Comparison of ENCODE assay signal across 11 cellular contexts in the genomic region with DNA sequence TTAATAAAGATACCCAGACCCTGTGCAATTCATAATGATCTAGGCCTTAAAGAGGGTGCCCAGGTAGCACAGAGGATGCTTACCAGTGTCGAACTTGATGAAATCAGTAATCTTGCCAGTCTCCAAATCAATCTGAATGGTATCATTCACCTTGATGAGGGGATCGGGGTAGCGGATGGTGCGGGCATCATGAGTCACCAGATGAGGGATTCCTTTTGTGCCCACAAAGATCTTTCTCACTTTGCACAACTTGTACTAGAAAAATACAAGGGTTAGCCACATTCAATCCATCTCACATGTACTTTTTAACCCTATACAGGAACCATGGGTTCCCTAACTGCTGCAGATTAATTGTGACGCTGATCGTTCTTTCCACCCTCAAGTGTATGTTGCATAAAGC. TPM values are rescaled to one million over a fixed set of nuclear protein-coding genes. Genes with fewer than 3 reads are reported as not detected.
DNase-seq lines count a peak whose midpoint lies in the region; FAIRE-seq and TF ChIP-seq lines count a peak whose summit lies in the region.
"Had no signal": no experiment of that assay in that cellular context is flagged by ENCODE, and none has a peak within 500 bp of the region (broad histone marks: within the 10 kb centered on the region; RNA-seq: fewer than 3 reads in every experiment).

No MANE protein-coding gene starts in this region.

- H3K4me1 Mint-ChIP-seq in CD8-positive, alpha-beta memory T cell = peaks cover 57 to 59% (median 58%) of the 10 kb centered on the region in 3 donors
- peaks cover 40% of the 10 kb centered on the region for H3K4me1 Mint-ChIP-seq in activated T-helper 2 cell treated with anti-CD3 and anti-CD28 coated beads, Interferon-gamma antibody, Interleukin-2, Interleukin-4, amounts not matched to agents 10 μg/mL and 5 μg/mL and 100 μg/mL, durations not matched to agents 14 hours and 24 hours and 36 hours (ENCODE audit: low read depth)
- peaks cover 43% of the 10 kb centered on the region for H3K4me1 Mint-ChIP-seq in mesothelial cell of epicardium

- TF ChIP-seq CTCF in KMS-11 (conservative IDR thresholded peaks at IDR 0.05; ENCODE audit: low read depth, low read length) = no peak
- no peak for TF ChIP-seq CTCF in mesothelial cell of epicardium (IDR thresholded peaks at IDR 0.05; ENCODE audit: unreplicated experiment)

- CTCF ChIA-PET in CD8-positive, alpha-beta memory T cell (lab: Charles Lee) = no interaction called here

- H3K79me2 ChIP-seq in KMS-11 (ENCODE audit: insufficient read depth, low read depth) = peaks cover 30% of the 10 kb centered on the region

- H3K27me3 Mint-ChIP-seq in CD8-positive, alpha-beta memory T cell = peaks cover 0 to 1% of the 10 kb centered on the region in 2 donors
- peaks cover 1% of the 10 kb centered on the region for H3K27me3 Mint-ChIP-seq in activated T-helper 2 cell treated with anti-CD3 and anti-CD28 coated beads, Interferon-gamma antibody, Interleukin-2, Interleukin-4, amounts not matched to agents 10 μg/mL and 5 μg/mL and 100 μg/mL, durations not matched to agents 14 hours and 24 hours and 36 hours (ENCODE audit: low read depth)
- H3K27me3 Mint-ChIP-seq in mesothelial cell of epicardium (ENCODE audit: low read depth) = no peaks in the 10 kb centered on the region

- peaks cover 38% of the 10 kb centered on the region for H3K36me3 ChIP-seq in CD8-positive, alpha-beta memory T cell (ENCODE audit: insufficient read depth, low read length)
- H3K36me3 ChIP-seq in KMS-11 (ENCODE audit: insufficient read depth) = peaks cover 21% of the 10 kb centered on the region; the same call in 1 of the 2 replicates
- H3K36me3 ChIP-seq: ovary had no signal

- no peak for DNase-seq in CD8-positive, alpha-beta memory T cell
- DNase-seq in activated T-helper 2 cell treated with anti-CD3 and anti-CD28 coated beads, Interferon-gamma antibody, Interleukin-2, Interleukin-4, amounts not matched to agents 10 μg/mL and 5 μg/mL and 100 μg/mL, durations not matched to agents 14 hours and 24 hours and 36 hours (ENCODE audit: low spot score) = no peak
- DNase-seq in mesothelial cell of epicardium (ENCODE audit: low spot score in 2 of 2, unreplicated experiment in 2 of 2) (no peak), COLO668 (lab: John Stamatoyannopoulos, UW; ENCODE audit: unreplicated experiment) (no peak), HTR-8/SVneo (ENCODE audit: insufficient read length, low spot score) (no peak), C1 segment of cervical spinal cord (lab: John Stamatoyannopoulos, UW) (no peak), NCI-H748 (lab: John Stamatoyannopoulos, UW; ENCODE audit: unreplicated experiment) (no peak)
- DNase-seq: NCI-H1048, ovary had no signal

- H3K4me2 ChIP-seq in KMS-11 = peak overlapping the region; percentile 98; the same call in 1 of the 2 replicates

- no peaks in the 10 kb centered on the region for H3K9me3 ChIP-seq in CD8-positive, alpha-beta memory T cell (ENCODE audit: low read length)
- H3K9me3 ChIP-seq: ovary had no signal

- no peaks in the 10 kb centered on the region for H3K27me3 ChIP-seq in CD8-positive, alpha-beta memory T cell (ENCODE audit: insufficient read depth, low read length, poor library complexity, severe bottlenecking)
- H3K27me3 ChIP-seq in KMS-11 (ENCODE audit: insufficient read depth, low read depth) = no peaks in the 10 kb centered on the region
- H3K27me3 ChIP-seq: ovary had no signal

- H3K27ac Mint-ChIP-seq in CD8-positive, alpha-beta memory T cell = peak overlapping the region; percentile 66 to 93 (median 90)
- peak overlapping the region; percentile 75 for H3K27ac Mint-ChIP-seq in activated T-helper 2 cell treated with anti-CD3 and anti-CD28 coated beads, Interferon-gamma antibody, Interleukin-2, Interleukin-4, amounts not matched to agents 10 μg/mL and 5 μg/mL and 100 μg/mL, durations not matched to agents 14 hours and 24 hours and 36 hours
- H3K27ac Mint-ChIP-seq in mesothelial cell of epicardium = peak overlapping the region; percentile 96

- H3K9ac ChIP-seq in KMS-11 = no peak overlapping the region

- no peak overlapping the region for H2AFZ ChIP-seq in KMS-11 (ENCODE audit: low read depth)

- no peak for FAIRE-seq in HTR-8/SVneo (lab: Jason Lieb, UNC)

- H3K36me3 Mint-ChIP-seq in CD8-positive, alpha-beta memory T cell = peaks cover 23 to 73% (median 42%) of the 10 kb centered on the region in 3 donors
- peaks cover 68% of the 10 kb centered on the region for H3K36me3 Mint-ChIP-seq in activated T-helper 2 cell treated with anti-CD3 and anti-CD28 coated beads, Interferon-gamma antibody, Interleukin-2, Interleukin-4, amounts not matched to agents 10 μg/mL and 5 μg/mL and 100 μg/mL, durations not matched to agents 14 hours and 24 hours and 36 hours (ENCODE audit: low read depth)
- peaks cover 42% of the 10 kb centered on the region for H3K36me3 Mint-ChIP-seq in mesothelial cell of epicardium

- H3K4me1 ChIP-seq in CD8-positive, alpha-beta memory T cell (ENCODE audit: insufficient read depth, low read length) = peaks cover 32% of the 10 kb centered on the region
- H3K4me1 ChIP-seq in KMS-11 (ENCODE audit: low read depth, poor library complexity, severe bottlenecking) = peaks cover 21% of the 10 kb centered on the region

- H4K20me1 ChIP-seq in KMS-11 (ENCODE audit: insufficient read depth) = peaks cover 8% of the 10 kb centered on the region; the same call in 1 of the 2 replicates

- intact Hi-C loops in activated T-helper 2 cell treated with anti-CD3 and anti-CD28 coated beads, Interferon-gamma antibody, Interleukin-2, Interleukin-4, amounts not matched to agents 10 μg/mL and 5 μg/mL and 100 μg/mL, durations not matched to agents 14 hours and 24 hours and 36 hours (cut with micrococcal nuclease) = loop anchor here (5.0 kb wide), 1 partner anchor 34 kb away; a partner anchor contains a TSS

- H3K4me3 Mint-ChIP-seq in CD8-positive, alpha-beta memory T cell = peak overlapping the region; percentile 19 to 94 (median 90)
- H3K4me3 Mint-ChIP-seq in activated T-helper 2 cell treated with anti-CD3 and anti-CD28 coated beads, Interferon-gamma antibody, Interleukin-2, Interleukin-4, amounts not matched to agents 10 μg/mL and 5 μg/mL and 100 μg/mL, durations not matched to agents 14 hours and 24 hours and 36 hours (ENCODE audit: low read depth) = peak overlapping the region; percentile 84
- peak overlapping the region; percentile 90 for H3K4me3 Mint-ChIP-seq in mesothelial cell of epicardium

- no peak overlapping the region for H3K4me3 ChIP-seq in CD8-positive, alpha-beta memory T cell (ENCODE audit: low read length)
- no peak overlapping the region for H3K4me3 ChIP-seq in KMS-11 (IDR thresholded peaks at IDR 0.05; ENCODE audit: insufficient read depth, low read depth, low read length)
- H3K4me3 ChIP-seq: ovary had no signal

- POLR2A ChIA-PET in CD8-positive, alpha-beta memory T cell (lab: Charles Lee) = no interaction called here

- no peaks in the 10 kb centered on the region for H3K9me3 Mint-ChIP-seq in CD8-positive, alpha-beta memory T cell
- H3K9me3 Mint-ChIP-seq in activated T-helper 2 cell treated with anti-CD3 and anti-CD28 coated beads, Interferon-gamma antibody, Interleukin-2, Interleukin-4, amounts not matched to agents 10 μg/mL and 5 μg/mL and 100 μg/mL, durations not matched to agents 14 hours and 24 hours and 36 hours = no peaks in the 10 kb centered on the region
- H3K9me3 Mint-ChIP-seq in mesothelial cell of epicardium = no peaks in the 10 kb centered on the region

- H3K27ac ChIP-seq in CD8-positive, alpha-beta memory T cell (ENCODE audit: low read depth, low read length) = no peak overlapping the region
- H3K27ac ChIP-seq in KMS-11 = no peak overlapping the region
- H3K27ac ChIP-seq: ovary had no signal

RNA-seq across cellular contexts. Expression of a gene that starts 3.3 kb away (rescaled TPM):
- total RNA-seq in CD8-positive, alpha-beta memory T cell = 1,000 to 10,000 TPM; 1,253 to 1,306 TPM
- 798 TPM for polyA plus RNA-seq in CD8-positive, alpha-beta memory T cell
- 1,131 and 1,154 TPM in 2 replicates for total RNA-seq in activated T-helper 2 cell treated with anti-CD3 and anti-CD28 coated beads, Interferon-gamma antibody, Interleukin-2, Interleukin-4, amounts not matched to agents 10 μg/mL and 5 μg/mL and 100 μg/mL, durations not matched to agents 14 hours and 24 hours and 36 hours
- total RNA-seq in mesothelial cell of epicardium = 1,669 to 1,774 TPM (median 1,760 TPM) in 3 replicates

RNA-seq across cellular contexts. Expression of a gene that starts 32.0 kb away (rescaled TPM):
- not detected for total RNA-seq in CD8-positive, alpha-beta memory T cell
- polyA plus RNA-seq in CD8-positive, alpha-beta memory T cell = not detected
- not detected in 2 replicates for total RNA-seq in activated T-helper 2 cell treated with anti-CD3 and anti-CD28 coated beads, Interferon-gamma antibody, Interleukin-2, Interleukin-4, amounts not matched to agents 10 μg/mL and 5 μg/mL and 100 μg/mL, durations not matched to agents 14 hours and 24 hours and 36 hours
- 1.4 to 2.8 TPM (median 1.6 TPM) in 3 replicates for total RNA-seq in mesothelial cell of epicardium
- total RNA-seq: epithelial cell of proximal tubule had no signal

RNA-seq across cellular contexts. Expression of a gene that starts 34.9 kb away (rescaled TPM):
- 10 to 100 TPM in 1 of 2 experiments, 1 to 10 TPM in 1; 9.7 to 10.2 TPM for total RNA-seq in CD8-positive, alpha-beta memory T cell
- 0.43 TPM for polyA plus RNA-seq in CD8-positive, alpha-beta memory T cell
- 9.1 and 9.6 TPM in 2 replicates for total RNA-seq in activated T-helper 2 cell treated with anti-CD3 and anti-CD28 coated beads, Interferon-gamma antibody, Interleukin-2, Interleukin-4, amounts not matched to agents 10 μg/mL and 5 μg/mL and 100 μg/mL, durations not matched to agents 14 hours and 24 hours and 36 hours
- 2.4 to 3.0 TPM (median 2.8 TPM) in 3 replicates for total RNA-seq in mesothelial cell of epicardium
